ENCODE assay signal across 8 cellular contexts in genomic region chr19:6862673-6863078, GRCh38. TPM values are rescaled to one million over a fixed set of nuclear protein-coding genes. Genes with fewer than 3 reads are reported as not detected.
DNase-seq lines count a peak whose midpoint lies in the region; ATAC-seq and TF ChIP-seq lines count a peak whose summit lies in the region.

No MANE protein-coding gene starts in this region.

- peaks cover 0 to 1% (median 0%) of the 10 kb centered on the region in 11 donors for H3K9me3 Mint-ChIP-seq in naive thymus-derived CD4-positive, alpha-beta T cell

- H3K27ac ChIP-seq in AG04450 (ENCODE audit: low read depth, low read length) = no peak overlapping the region
- peak overlapping the region; percentile 23 for H3K27ac ChIP-seq in naive thymus-derived CD4-positive, alpha-beta T cell (ENCODE audit: low read depth, low read length)

- no peaks in the 10 kb centered on the region for H3K9me3 ChIP-seq in AG04450 (ENCODE audit: control insufficient read depth, insufficient read depth, low read length)
- H3K9me3 ChIP-seq in naive thymus-derived CD4-positive, alpha-beta T cell (ENCODE audit: control insufficient read depth in 2 of 3, low read length in 3 of 3) = no peaks in the 10 kb centered on the region

- peaks cover 17 to 39% (median 28%) of the 10 kb centered on the region in 7 donors for H3K4me1 Mint-ChIP-seq in naive thymus-derived CD4-positive, alpha-beta T cell

- no peaks in the 10 kb centered on the region for H3K36me3 ChIP-seq in naive thymus-derived CD4-positive, alpha-beta T cell (ENCODE audit: control insufficient read depth in 2 of 3, insufficient read depth in 3 of 3, low read length in 3 of 3)

- POLR2A ChIA-PET in AG04450 (lab: Yijun Ruan, JAX) = no interaction called here
- POLR2A ChIA-PET in naive thymus-derived CD4-positive, alpha-beta T cell (lab: Charles Lee) = interaction anchor here (0.6 to 8.3 kb wide), 10 partner anchors 20 to 206 kb away, joined by 3 to 58 read pairs (median 8); partner anchors contain the start of genes GPR108, VAV1 and ZNF557

- H3K27me3 ChIP-seq in AG04450 (ENCODE audit: control insufficient read depth, insufficient read depth, low read length) = no peaks in the 10 kb centered on the region
- no peaks in the 10 kb centered on the region for H3K27me3 ChIP-seq in naive thymus-derived CD4-positive, alpha-beta T cell (ENCODE audit: control insufficient read depth in 2 of 2, insufficient read depth in 2 of 2, low read length in 2 of 2)

- peak; percentile 72 for ATAC-seq in GM18517 (IDR thresholded peaks at IDR 0.05; ENCODE audit: unreplicated experiment)
- ATAC-seq in naive thymus-derived CD4-positive, alpha-beta T cell = peak; percentile 94

- DNase-seq in AG04450 (ENCODE audit: low read depth, low spot score) = peak; percentile 29
- peak; percentile 86 for DNase-seq in HK-2 (ENCODE audit: unreplicated experiment)
- DNase-seq in OCI-M2 (lab: John Stamatoyannopoulos, UW; ENCODE audit: unreplicated experiment) = peak; percentile 72
- peak; percentile 82 for DNase-seq in activated T-cell treated with anti-CD3 and anti-CD28 coated beads for 1 hour (ENCODE audit: low read depth)
- DNase-seq in erythroblast (lab: John Stamatoyannopoulos, UW) = peak; percentile 80 to 81
- peak; percentile 73 to 91 (median 88) for DNase-seq in naive thymus-derived CD4-positive, alpha-beta T cell
- DNase-seq in stimulated activated CD8-positive, alpha-beta memory T cell treated with anti-CD3 and anti-CD28 coated beads, Interleukin-7, amount 100 ng/mL, for 48 hours (ENCODE audit: extremely low read depth in 1 of 2, low read depth in 1 of 2) = peak; percentile 74 to 85

- TF ChIP-seq POLR2A in erythroblast (IDR thresholded peaks at IDR 0.05; ENCODE audit: low read length) = no peak

- H3K4me3 ChIP-seq in AG04450 (ENCODE audit: low read depth, low read length) = peak overlapping the region; percentile 22; the same call in 1 of the 2 replicates
- peak overlapping the region; percentile 12 for H3K4me3 ChIP-seq in naive thymus-derived CD4-positive, alpha-beta T cell (ENCODE audit: low read length)

- no peaks in the 10 kb centered on the region for H3K36me3 Mint-ChIP-seq in naive thymus-derived CD4-positive, alpha-beta T cell

- H3K27ac Mint-ChIP-seq in naive thymus-derived CD4-positive, alpha-beta T cell = peak overlapping the region; percentile 56 to 92 (median 82)

- TF ChIP-seq CTCF in AG04450 (IDR thresholded peaks at IDR 0.05; ENCODE audit: low read depth, low read length) = peak; percentile 88

- H3K4me1 ChIP-seq in naive thymus-derived CD4-positive, alpha-beta T cell (ENCODE audit: control insufficient read depth in 2 of 2, insufficient read depth in 2 of 2, low read length in 2 of 2) = peaks cover 0 to 3% of the 10 kb centered on the region in 2 donors

- intact Hi-C loops in naive thymus-derived CD4-positive, alpha-beta T cell (cut with micrococcal nuclease) = loop anchor here (1.0 to 10.0 kb wide), 22 partner anchors 28 to 814 kb away; partner anchors contain the start of genes SH2D3A (in 2 of the 2), ALKBH7 (in 1 of the 2), CLPP (in 1 of the 2) and TNFSF9 (in 1 of the 2)

- CTCF ChIA-PET in AG04450 (lab: Charles Lee) = interaction anchor here (0.6 to 4.2 kb wide), 23 partner anchors 9 to 804 kb away, joined by 3 to 57 read pairs (median 4); partner anchors contain the start of genes DENND1C and GPR108
- CTCF ChIA-PET in naive thymus-derived CD4-positive, alpha-beta T cell (lab: Charles Lee) = interaction anchor here (0.6 to 5.3 kb wide), 13 partner anchors 19 to 346 kb away, joined by 3 to 64 read pairs (median 6); partner anchors contain the start of gene GPR108

- no peaks in the 10 kb centered on the region for H3K27me3 Mint-ChIP-seq in naive thymus-derived CD4-positive, alpha-beta T cell

- peak overlapping the region; percentile 81 to 92 (median 86) for H3K4me3 Mint-ChIP-seq in naive thymus-derived CD4-positive, alpha-beta T cell

RNA-seq across cellular contexts. Expression of gene ADGRE1, which starts 24.7 kb away (rescaled TPM):
- polyA plus RNA-seq in AG04450 (2011; rRNA removed) = not detected in 2 replicates
- not detected in 2 replicates for polyA minus RNA-seq in AG04450 (2011; rRNA and poly(A)+ RNA removed)
- 10 to 100 TPM in 2 of 5 experiments, 1 to 10 TPM in 3; 7.1 to 31.7 (median 9.1) TPM for total RNA-seq in naive thymus-derived CD4-positive, alpha-beta T cell
- polyA plus RNA-seq in naive thymus-derived CD4-positive, alpha-beta T cell = 10 to 100 TPM in 1 of 2 donors, 1 to 10 TPM in 1; 4.2 to 14.3 TPM

Comparison
In these comparisons a context has a peak if more than half of its experiments do, and no peak if none do; other contexts are left out.
1. DNase-seq: peak in every context shown above with its lines; median percentile 88 in naive thymus-derived CD4-positive, alpha-beta T cell; 86 in HK-2; 82 in activated T-cell treated with anti-CD3 and anti-CD28 coated beads for 1 hour; 80 in erythroblast; 80 in stimulated activated CD8-positive, alpha-beta memory T cell treated with anti-CD3 and anti-CD28 coated beads, Interleukin-7, amount 100 ng/mL, for 48 hours; 72 in OCI-M2; 29 in AG04450.